Comparison of ENCODE assay signal across 1 cellular context in the genomic region with DNA sequence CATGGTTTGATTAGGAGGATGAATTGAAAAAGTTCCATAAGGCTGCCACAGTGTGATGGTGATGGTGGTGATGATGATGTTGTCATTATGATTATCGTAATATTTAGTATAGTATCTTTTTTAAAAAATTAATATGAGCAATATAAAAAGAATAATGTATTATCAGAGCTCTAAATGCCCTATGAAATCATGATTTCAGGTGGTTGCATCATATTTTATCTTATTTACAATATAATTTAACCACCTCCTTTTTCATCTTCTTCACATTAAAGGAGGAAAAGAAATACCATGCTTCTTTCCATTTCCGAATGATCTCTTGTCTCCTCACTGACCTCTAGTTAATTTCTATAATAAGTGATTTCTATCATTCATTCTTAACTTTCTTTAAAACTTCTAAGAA.
TF ChIP-seq lines count a peak whose summit lies in the region.

No MANE protein-coding gene starts in this region.

TF ChIP-seq in K562, 482 proteins besides CTCF, POLR2A, EP300 and RAD21 (continued from another document):
- TF ChIP-seq TRIM24 (IDR thresholded peaks at IDR 0.05) (peak; percentile 57 to 74; a peak in 2 of 4 replicates), ZSCAN32 (CRISPR knock-in tag; IDR thresholded peaks at IDR 0.05) (peak; percentile 43; the same call in 1 of the 2 replicates), ZKSCAN8 (CRISPR knock-in tag; IDR thresholded peaks at IDR 0.05) (no peak), ZBTB17 (CRISPR knock-in tag; IDR thresholded peaks at IDR 0.05) (no peak), EGR1 (conservative IDR thresholded peaks at IDR 0.05) (no peak), TRIM28 (IDR thresholded peaks at IDR 0.05) (no peak)
- TF ChIP-seq, protein P1, sequence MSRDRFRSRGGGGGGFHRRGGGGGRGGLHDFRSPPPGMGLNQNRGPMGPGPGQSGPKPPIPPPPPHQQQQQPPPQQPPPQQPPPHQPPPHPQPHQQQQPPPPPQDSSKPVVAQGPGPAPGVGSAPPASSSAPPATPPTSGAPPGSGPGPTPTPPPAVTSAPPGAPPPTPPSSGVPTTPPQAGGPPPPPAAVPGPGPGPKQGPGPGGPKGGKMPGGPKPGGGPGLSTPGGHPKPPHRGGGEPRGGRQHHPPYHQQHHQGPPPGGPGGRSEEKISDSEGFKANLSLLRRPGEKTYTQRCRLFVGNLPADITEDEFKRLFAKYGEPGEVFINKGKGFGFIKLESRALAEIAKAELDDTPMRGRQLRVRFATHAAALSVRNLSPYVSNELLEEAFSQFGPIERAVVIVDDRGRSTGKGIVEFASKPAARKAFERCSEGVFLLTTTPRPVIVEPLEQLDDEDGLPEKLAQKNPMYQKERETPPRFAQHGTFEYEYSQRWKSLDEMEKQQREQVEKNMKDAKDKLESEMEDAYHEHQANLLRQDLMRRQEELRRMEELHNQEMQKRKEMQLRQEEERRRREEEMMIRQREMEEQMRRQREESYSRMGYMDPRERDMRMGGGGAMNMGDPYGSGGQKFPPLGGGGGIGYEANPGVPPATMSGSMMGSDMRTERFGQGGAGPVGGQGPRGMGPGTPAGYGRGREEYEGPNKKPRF (IDR thresholded peaks at IDR 0.05; ENCODE audit: low read depth, low read length) = no peak
- TF ChIP-seq, protein P2, sequence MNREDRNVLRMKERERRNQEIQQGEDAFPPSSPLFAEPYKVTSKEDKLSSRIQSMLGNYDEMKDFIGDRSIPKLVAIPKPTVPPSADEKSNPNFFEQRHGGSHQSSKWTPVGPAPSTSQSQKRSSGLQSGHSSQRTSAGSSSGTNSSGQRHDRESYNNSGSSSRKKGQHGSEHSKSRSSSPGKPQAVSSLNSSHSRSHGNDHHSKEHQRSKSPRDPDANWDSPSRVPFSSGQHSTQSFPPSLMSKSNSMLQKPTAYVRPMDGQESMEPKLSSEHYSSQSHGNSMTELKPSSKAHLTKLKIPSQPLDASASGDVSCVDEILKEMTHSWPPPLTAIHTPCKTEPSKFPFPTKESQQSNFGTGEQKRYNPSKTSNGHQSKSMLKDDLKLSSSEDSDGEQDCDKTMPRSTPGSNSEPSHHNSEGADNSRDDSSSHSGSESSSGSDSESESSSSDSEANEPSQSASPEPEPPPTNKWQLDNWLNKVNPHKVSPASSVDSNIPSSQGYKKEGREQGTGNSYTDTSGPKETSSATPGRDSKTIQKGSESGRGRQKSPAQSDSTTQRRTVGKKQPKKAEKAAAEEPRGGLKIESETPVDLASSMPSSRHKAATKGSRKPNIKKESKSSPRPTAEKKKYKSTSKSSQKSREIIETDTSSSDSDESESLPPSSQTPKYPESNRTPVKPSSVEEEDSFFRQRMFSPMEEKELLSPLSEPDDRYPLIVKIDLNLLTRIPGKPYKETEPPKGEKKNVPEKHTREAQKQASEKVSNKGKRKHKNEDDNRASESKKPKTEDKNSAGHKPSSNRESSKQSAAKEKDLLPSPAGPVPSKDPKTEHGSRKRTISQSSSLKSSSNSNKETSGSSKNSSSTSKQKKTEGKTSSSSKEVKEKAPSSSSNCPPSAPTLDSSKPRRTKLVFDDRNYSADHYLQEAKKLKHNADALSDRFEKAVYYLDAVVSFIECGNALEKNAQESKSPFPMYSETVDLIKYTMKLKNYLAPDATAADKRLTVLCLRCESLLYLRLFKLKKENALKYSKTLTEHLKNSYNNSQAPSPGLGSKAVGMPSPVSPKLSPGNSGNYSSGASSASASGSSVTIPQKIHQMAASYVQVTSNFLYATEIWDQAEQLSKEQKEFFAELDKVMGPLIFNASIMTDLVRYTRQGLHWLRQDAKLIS (CRISPR knock-in tag; IDR thresholded peaks at IDR 0.05) = no peak
- TF ChIP-seq, protein P3, sequence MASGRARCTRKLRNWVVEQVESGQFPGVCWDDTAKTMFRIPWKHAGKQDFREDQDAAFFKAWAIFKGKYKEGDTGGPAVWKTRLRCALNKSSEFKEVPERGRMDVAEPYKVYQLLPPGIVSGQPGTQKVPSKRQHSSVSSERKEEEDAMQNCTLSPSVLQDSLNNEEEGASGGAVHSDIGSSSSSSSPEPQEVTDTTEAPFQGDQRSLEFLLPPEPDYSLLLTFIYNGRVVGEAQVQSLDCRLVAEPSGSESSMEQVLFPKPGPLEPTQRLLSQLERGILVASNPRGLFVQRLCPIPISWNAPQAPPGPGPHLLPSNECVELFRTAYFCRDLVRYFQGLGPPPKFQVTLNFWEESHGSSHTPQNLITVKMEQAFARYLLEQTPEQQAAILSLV (tag; IDR thresholded peaks at IDR 0.05) = 0 out of 2 replicates have a peak, but pooled peaks have one; percentile 41
- TF ChIP-seq, protein P4, sequence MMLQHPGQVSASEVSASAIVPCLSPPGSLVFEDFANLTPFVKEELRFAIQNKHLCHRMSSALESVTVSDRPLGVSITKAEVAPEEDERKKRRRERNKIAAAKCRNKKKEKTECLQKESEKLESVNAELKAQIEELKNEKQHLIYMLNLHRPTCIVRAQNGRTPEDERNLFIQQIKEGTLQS (IDR thresholded peaks at IDR 0.05) = peak; percentile 74; the same call in 1 of the 2 replicates
- TF ChIP-seq, protein P4 (CRISPR knock-in tag; conservative IDR thresholded peaks at IDR 0.05) = no peak
- TF ChIP-seq, protein P5, sequence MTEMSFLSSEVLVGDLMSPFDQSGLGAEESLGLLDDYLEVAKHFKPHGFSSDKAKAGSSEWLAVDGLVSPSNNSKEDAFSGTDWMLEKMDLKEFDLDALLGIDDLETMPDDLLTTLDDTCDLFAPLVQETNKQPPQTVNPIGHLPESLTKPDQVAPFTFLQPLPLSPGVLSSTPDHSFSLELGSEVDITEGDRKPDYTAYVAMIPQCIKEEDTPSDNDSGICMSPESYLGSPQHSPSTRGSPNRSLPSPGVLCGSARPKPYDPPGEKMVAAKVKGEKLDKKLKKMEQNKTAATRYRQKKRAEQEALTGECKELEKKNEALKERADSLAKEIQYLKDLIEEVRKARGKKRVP (CRISPR knock-in tag; IDR thresholded peaks at IDR 0.05) = peak; percentile 12; the same call in 1 of the 2 replicates
- TF ChIP-seq, protein P6, sequence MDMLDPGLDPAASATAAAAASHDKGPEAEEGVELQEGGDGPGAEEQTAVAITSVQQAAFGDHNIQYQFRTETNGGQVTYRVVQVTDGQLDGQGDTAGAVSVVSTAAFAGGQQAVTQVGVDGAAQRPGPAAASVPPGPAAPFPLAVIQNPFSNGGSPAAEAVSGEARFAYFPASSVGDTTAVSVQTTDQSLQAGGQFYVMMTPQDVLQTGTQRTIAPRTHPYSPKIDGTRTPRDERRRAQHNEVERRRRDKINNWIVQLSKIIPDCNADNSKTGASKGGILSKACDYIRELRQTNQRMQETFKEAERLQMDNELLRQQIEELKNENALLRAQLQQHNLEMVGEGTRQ (CRISPR knock-in tag; IDR thresholded peaks at IDR 0.05) = no peak
